ENCODE assay signal across 8 cellular contexts in the genomic region with DNA sequence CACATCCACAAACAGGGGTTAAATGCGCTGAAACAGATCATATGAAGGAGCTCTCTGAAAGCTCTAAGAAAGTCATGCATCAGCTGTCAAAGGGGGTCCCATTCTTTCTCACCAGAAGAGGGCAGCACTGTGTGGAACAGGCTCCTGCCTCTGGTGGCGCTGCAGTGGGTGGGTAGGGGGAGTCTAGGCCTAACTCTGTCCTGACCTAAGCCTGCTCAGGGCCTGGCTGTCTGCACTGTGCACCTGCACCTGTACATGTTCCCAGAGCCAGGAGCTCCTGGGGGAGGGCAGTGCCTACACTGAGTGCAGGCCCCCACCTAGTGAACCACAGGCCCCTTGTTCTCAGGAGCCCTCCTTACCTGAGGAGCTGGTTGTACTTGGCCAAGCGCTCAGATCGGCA. TPM values are rescaled to one million over a fixed set of nuclear protein-coding genes. Genes with fewer than 3 reads are reported as not detected.
DNase-seq lines count a peak whose midpoint lies in the region; ATAC-seq and TF ChIP-seq lines count a peak whose summit lies in the region.

No MANE protein-coding gene starts in this region.

- H2AFZ ChIP-seq in PC-9 = no peak overlapping the region

- H3K9me3 ChIP-seq in PC-9 (ENCODE audit: insufficient read depth, low read depth) = no peaks in the 10 kb centered on the region

- H3K4me1 Mint-ChIP-seq in mesothelial cell of epicardium = peaks cover 3% of the 10 kb centered on the region

- H3K4me3 Mint-ChIP-seq in mesothelial cell of epicardium = no peak overlapping the region

- in situ Hi-C loops in astrocyte of the cerebellum (cut with HindIII; ENCODE audit: low sequenced_read_pairs) = no loop called here

- no peak for ATAC-seq in left colon
- ATAC-seq in GM18520 (IDR thresholded peaks at IDR 0.05; ENCODE audit: unreplicated experiment) = no peak

- BruUV-seq in PC-9 (replicated peaks; lab: Mats Ljungman, UMichigan) = no TSS peak

- H4K20me1 ChIP-seq in PC-9 (ENCODE audit: insufficient read depth) = peaks cover 78% of the 10 kb centered on the region

- intact Hi-C loops in PC-9 (cut with micrococcal nuclease; ENCODE audit: unreplicated experiment) = no loop called here
- intact Hi-C loops in left colon (cut with DNase I, micrococcal nuclease) = no loop called here

- H3K4me1 ChIP-seq in PC-9 (replicated peaks; ENCODE audit: insufficient read depth) = 0 out of 2 replicates have a peak, but pooled peaks cover 5% of the 10 kb centered on the region

- no peak overlapping the region for H3K4me3 ChIP-seq in PC-9
- no peak overlapping the region for H3K4me3 ChIP-seq in astrocyte of the cerebellum (ENCODE audit: low read depth, low read length)

- H3K36me3 ChIP-seq in PC-9 (ENCODE audit: low read depth) = peaks cover 36% of the 10 kb centered on the region

- 0 out of 2 replicates have a peak, but pooled peaks cover 4% of the 10 kb centered on the region for H3K79me2 ChIP-seq in PC-9 (ENCODE audit: low read depth)

- no peaks in the 10 kb centered on the region for H3K9me2 ChIP-seq in PC-9 (ENCODE audit: insufficient read depth)

- DNase-seq in SHP77 (lab: John Stamatoyannopoulos, UW) (peak; percentile 24 to 29), SHP77 treated with DMSO at 0.1 percent for 48 hours (lab: John Stamatoyannopoulos, UW) (no peak), PC-9 (no peak), astrocyte of the cerebellum (ENCODE audit: low read depth) (no peak), mesothelial cell of epicardium (ENCODE audit: low spot score in 2 of 2, unreplicated experiment in 2 of 2) (no peak), germinal center (ENCODE audit: low spot score) (no peak), left colon (no peak)

- peaks cover 44% of the 10 kb centered on the region for H3K36me3 Mint-ChIP-seq in mesothelial cell of epicardium

- no peak overlapping the region for H3K27ac Mint-ChIP-seq in mesothelial cell of epicardium

- POLR2A ChIA-PET in PC-9 (lab: Charles Lee; ENCODE audit: unreplicated experiment) = no interaction called here

- H3K27me3 ChIP-seq in PC-9 (ENCODE audit: insufficient read depth, low read depth) = no peaks in the 10 kb centered on the region

- no peaks in the 10 kb centered on the region for H3K27me3 Mint-ChIP-seq in mesothelial cell of epicardium (ENCODE audit: low read depth)

- CTCF ChIA-PET in PC-9 (lab: Charles Lee) = interaction anchor here (0.7 to 1.0 kb wide), 2 partner anchors 142 to 372 kb away, joined by 3 to 4 read pairs; no protein-coding TSS in a partner anchor

- TF ChIP-seq CTCF in PC-9 (conservative IDR thresholded peaks at IDR 0.05) (peak; percentile 63), astrocyte of the cerebellum (IDR thresholded peaks at IDR 0.05; ENCODE audit: low read depth, low read length, missing control alignments) (peak; percentile 73), mesothelial cell of epicardium (IDR thresholded peaks at IDR 0.05; ENCODE audit: unreplicated experiment) (peak; percentile 44)

- H3F3A ChIP-seq in PC-9 (ENCODE audit: insufficient read depth, low read depth) = peaks cover 98% of the 10 kb centered on the region

- no peaks in the 10 kb centered on the region for H3K9me3 Mint-ChIP-seq in mesothelial cell of epicardium

- no peak overlapping the region for H3K27ac ChIP-seq in PC-9

- H3K4me2 ChIP-seq in PC-9 = no peak overlapping the region

RNA-seq across cellular contexts. Expression of a gene that starts 16.0 kb away (rescaled TPM):
- total RNA-seq in PC-9 (2021) (1,401 and 1,902 TPM in 2 replicates), mesothelial cell of epicardium (1,024 to 1,067 TPM (median 1,030 TPM) in 3 replicates), left colon (100 to 1,000 TPM; 484 to 601 TPM)

RNA-seq across cellular contexts. Expression of a gene that starts 45.1 kb away (rescaled TPM):
- total RNA-seq in PC-9 (2021) (73.4 and 98.7 TPM in 2 replicates), mesothelial cell of epicardium (177 to 187 TPM (median 187 TPM) in 3 replicates), left colon (100 to 1,000 TPM in 1 of 2 donors, 10 to 100 TPM in 1; 95.0 to 102 TPM)

Comparison
In these comparisons a context has a peak if more than half of its experiments do, and no peak if none do; other contexts are left out.
1. DNase-seq: peak in SHP77 (2 of 2); none in SHP77 treated with DMSO at 0.1 percent for 48 hours (single experiment), PC-9 (0 of 2), astrocyte of the cerebellum (single experiment), mesothelial cell of epicardium (0 of 2), germinal center (single experiment) and left colon (0 of 2).
2. Peak in every context shown above with its lines, with median percentiles within 50 percentile points of each other: CTCF ChIP-seq.